Comparison of ENCODE assay signal across 1 cellular context in genomic region chr3:141933421-141934300, GRCh38.
TF ChIP-seq lines count a peak whose summit lies in the region.

No MANE protein-coding gene starts in this region.

TF ChIP-seq in HepG2, 621 proteins besides CTCF, POLR2A, EP300 and RAD21 (continued from another document):
- TF ChIP-seq DMTF1 (CRISPR knock-in tag; IDR thresholded peaks at IDR 0.05) (no peak), ZNF530 (CRISPR knock-in tag; IDR thresholded peaks at IDR 0.05; ENCODE audit: low read depth) (no peak), GMEB2 (CRISPR knock-in tag; IDR thresholded peaks at IDR 0.05; ENCODE audit: low read depth) (no peak), REST (IDR thresholded peaks at IDR 0.05; ENCODE audit: borderline replicate concordance in 1 of 2, low read depth in 1 of 2, low read length in 2 of 2) (no peak), MAX (IDR thresholded peaks at IDR 0.05) (no peak), SNAI1 (CRISPR knock-in tag; IDR thresholded peaks at IDR 0.05; ENCODE audit: borderline replicate concordance) (no peak), ZBTB14 (CRISPR knock-in tag; IDR thresholded peaks at IDR 0.05) (no peak), ZNF367 (CRISPR knock-in tag; IDR thresholded peaks at IDR 0.05; ENCODE audit: borderline replicate concordance) (no peak), ATF6 (CRISPR knock-in tag; conservative IDR thresholded peaks at IDR 0.05) (no peak), ZNF687 (CRISPR knock-in tag; IDR thresholded peaks at IDR 0.05) (no peak), SRY (CRISPR knock-in tag; IDR thresholded peaks at IDR 0.05) (no peak), ZNF143 (CRISPR knock-in tag; IDR thresholded peaks at IDR 0.05) (no peak), GATAD1 (CRISPR knock-in tag; IDR thresholded peaks at IDR 0.05) (no peak)
TF ChIP-seq in HepG2: peak in this region for 0.
